9 cellular contexts compared by ENCODE assay signal in genomic region chr1:8439015-8439702, GRCh38.
DNase-seq lines count a peak whose midpoint lies in the region; ATAC-seq and TF ChIP-seq lines count a peak whose summit lies in the region.
"Had no signal": no experiment of that assay in that cellular context is flagged by ENCODE, and none has a peak within 500 bp of the region (broad histone marks: within the 10 kb centered on the region; RNA-seq: fewer than 3 reads in every experiment).

No MANE protein-coding gene starts in this region.

- H3K4me3 ChIP-seq in BLaER1 treated with 17β-estradiol and CSF1 and Interleukin-3, amounts not matched to agents 10 nM and 100 nM = no peak overlapping the region
- H3K4me3 ChIP-seq in GM23338 (no peak overlapping the region), left ventricle myocardium inferior (no peak overlapping the region), prostate gland (no peak overlapping the region)
- H3K4me3 ChIP-seq: skin epidermis had no signal

- peaks cover 0 to 14% (median 8%) of the 10 kb centered on the region in 11 experiments; a peak in 10 of 22 replicates for H3K9me3 ChIP-seq in BLaER1 treated with 17β-estradiol and CSF1 and Interleukin-3, amounts not matched to agents 10 nM and 100 nM (replicated peaks in 1 of 11)
- H3K9me3 ChIP-seq in left ventricle myocardium inferior (replicated peaks) (peaks cover 5% of the 10 kb centered on the region), prostate gland (no peaks in the 10 kb centered on the region)

- DNase-seq in GM23338 (ENCODE audit: low spot score) (peak; percentile 88), NCI-H2196 (lab: John Stamatoyannopoulos, UW; ENCODE audit: unreplicated experiment) (peak; percentile 95), anterior cingulate cortex (lab: John Stamatoyannopoulos, UW) (peak in 46 of 58 donors; percentile 24 to 82 (median 56)), left ventricle myocardium inferior (peak; percentile 82), prostate gland (ENCODE audit: low spot score) (peak; percentile 69)
- no peak for DNase-seq in activated naive CD4-positive, alpha-beta T cell treated with anti-CD3 and anti-CD28 coated beads, Interleukin-2, amount 50 U/mL, for 16 hours

- no peaks in the 10 kb centered on the region for H3K27me3 ChIP-seq in BLaER1 treated with 17β-estradiol and CSF1 and Interleukin-3, amounts not matched to agents 10 nM and 100 nM
- H3K27me3 ChIP-seq in GM23338 (ENCODE audit: insufficient read depth) (no peaks in the 10 kb centered on the region), left ventricle myocardium inferior (ENCODE audit: low read depth) (no peaks in the 10 kb centered on the region), prostate gland (replicated peaks; ENCODE audit: insufficient read depth) (no peaks in the 10 kb centered on the region)

- peak overlapping the region; percentile 49 to 73 (median 61) for H3K4me2 ChIP-seq in BLaER1 treated with 17β-estradiol and CSF1 and Interleukin-3, amounts not matched to agents 10 nM and 100 nM
- H3K4me2 ChIP-seq in GM23338 = peak overlapping the region; percentile 18; the same call in 1 of the 2 replicates

- no peak overlapping the region for H2AFZ ChIP-seq in GM23338

- peaks cover 61 to 98% (median 81%) of the 10 kb centered on the region in 11 experiments; a peak in 21 of 22 replicates for H4K20me1 ChIP-seq in BLaER1 treated with 17β-estradiol and CSF1 and Interleukin-3, amounts not matched to agents 10 nM and 100 nM
- H4K20me1 ChIP-seq in GM23338 (replicated peaks; ENCODE audit: insufficient read depth) = peaks cover 17% of the 10 kb centered on the region; the same call in 1 of the 2 replicates

- peak overlapping the region; percentile 82 for H3K27ac Mint-ChIP-seq in GM23338

- peak overlapping the region; percentile 30 for H3K4me3 Mint-ChIP-seq in GM23338

- peaks cover 6% of the 10 kb centered on the region; the same call in 1 of the 3 replicates for H3K9me3 Mint-ChIP-seq in GM23338

- H3F3A ChIP-seq in GM23338 (replicated peaks; ENCODE audit: low read depth) = peaks cover 4% of the 10 kb centered on the region

- peaks cover 7% of the 10 kb centered on the region for H3K27me3 Mint-ChIP-seq in GM23338 (ENCODE audit: insufficient read depth, low read depth, poor library complexity)

- peak; percentile 55 for ATAC-seq in GM23338
- ATAC-seq in HG03521 (IDR thresholded peaks at IDR 0.05; ENCODE audit: unreplicated experiment) = no peak

- H3K4me1 Mint-ChIP-seq in GM23338 = peaks cover 70% of the 10 kb centered on the region

- peaks cover 7% of the 10 kb centered on the region; the same call in 2 of the 3 replicates for H3K36me3 Mint-ChIP-seq in GM23338 (ENCODE audit: low read depth)

- TF ChIP-seq POLR2A in prostate gland (IDR thresholded peaks at IDR 0.05) = no peak

- peak overlapping the region in 1 of 11 experiments; percentile 62; a peak in 3 of 22 replicates for H3K9ac ChIP-seq in BLaER1 treated with 17β-estradiol and CSF1 and Interleukin-3, amounts not matched to agents 10 nM and 100 nM

- peaks cover 0 to 65% (median 58%) of the 10 kb centered on the region in 11 experiments; a peak in 20 of 22 replicates for H3K36me3 ChIP-seq in BLaER1 treated with 17β-estradiol and CSF1 and Interleukin-3, amounts not matched to agents 10 nM and 100 nM
- H3K36me3 ChIP-seq in GM23338 (ENCODE audit: insufficient read depth) (no peaks in the 10 kb centered on the region), left ventricle myocardium inferior (no peaks in the 10 kb centered on the region), prostate gland (no peaks in the 10 kb centered on the region)

- H3K27ac ChIP-seq in BLaER1 treated with 17β-estradiol and CSF1 and Interleukin-3, amounts not matched to agents 10 nM and 100 nM = peak overlapping the region in 5 of 11 experiments; percentile 2 to 78 (median 17); a peak in 5 of 22 replicates
- peak overlapping the region; percentile 81 for H3K27ac ChIP-seq in GM23338 (ENCODE audit: low read depth)
- H3K27ac ChIP-seq in left ventricle myocardium inferior (replicated peaks) = peak overlapping the region; percentile 64
- H3K27ac ChIP-seq in prostate gland = peak overlapping the region; percentile 5 to 58

- no peaks in the 10 kb centered on the region for H3K9me2 ChIP-seq in GM23338 (ENCODE audit: insufficient read depth)

- intact Hi-C loops in left ventricle myocardium inferior (cut with micrococcal nuclease) (no loop called here), prostate gland (cut with DNase I) (no loop called here)

- WGBS in prostate gland = 7% methylated on average over 8 of the region's 8 CpGs

- TF ChIP-seq CTCF in GM23338 (conservative IDR thresholded peaks at IDR 0.05; ENCODE audit: low read depth in 2 of 2) (peak; percentile 63 to 68), left ventricle myocardium inferior (IDR thresholded peaks at IDR 0.05; ENCODE audit: borderline replicate concordance) (no peak), prostate gland (IDR thresholded peaks at IDR 0.05) (peak in 1 of 4 experiments; percentile 15)

- peaks cover 17 to 46% (median 31%) of the 10 kb centered on the region in 10 experiments for H3K4me1 ChIP-seq in BLaER1 treated with 17β-estradiol and CSF1 and Interleukin-3, amounts not matched to agents 10 nM and 100 nM
- H3K4me1 ChIP-seq in GM23338 (ENCODE audit: insufficient read depth) (peaks cover 56% of the 10 kb centered on the region), left ventricle myocardium inferior (peaks cover 29% of the 10 kb centered on the region), prostate gland (replicated peaks) (peaks cover 10% of the 10 kb centered on the region)

- H3K79me2 ChIP-seq in GM23338 (replicated peaks; ENCODE audit: insufficient read depth) = peaks cover 62% of the 10 kb centered on the region

TF ChIP-seq in GM23338, 12 proteins besides CTCF, POLR2A, EP300 and RAD21 (continues in another document):
- no peak for TF ChIP-seq POLR2AphosphoS5 (IDR thresholded peaks at IDR 0.05; ENCODE audit: low read depth)
- no peak for TF ChIP-seq CREB1 (CRISPR knock-in tag; IDR thresholded peaks at IDR 0.05; ENCODE audit: low read depth)
- TF ChIP-seq, protein P1, sequence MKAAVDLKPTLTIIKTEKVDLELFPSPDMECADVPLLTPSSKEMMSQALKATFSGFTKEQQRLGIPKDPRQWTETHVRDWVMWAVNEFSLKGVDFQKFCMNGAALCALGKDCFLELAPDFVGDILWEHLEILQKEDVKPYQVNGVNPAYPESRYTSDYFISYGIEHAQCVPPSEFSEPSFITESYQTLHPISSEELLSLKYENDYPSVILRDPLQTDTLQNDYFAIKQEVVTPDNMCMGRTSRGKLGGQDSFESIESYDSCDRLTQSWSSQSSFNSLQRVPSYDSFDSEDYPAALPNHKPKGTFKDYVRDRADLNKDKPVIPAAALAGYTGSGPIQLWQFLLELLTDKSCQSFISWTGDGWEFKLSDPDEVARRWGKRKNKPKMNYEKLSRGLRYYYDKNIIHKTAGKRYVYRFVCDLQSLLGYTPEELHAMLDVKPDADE (IDR thresholded peaks at IDR 0.05) = no peak
- TF ChIP-seq REST (IDR thresholded peaks at IDR 0.05; ENCODE audit: unreplicated experiment) = no peak
- TF ChIP-seq EZH2 (IDR thresholded peaks at IDR 0.05; ENCODE audit: low read depth, unreplicated experiment) = no peak
- no peak for TF ChIP-seq EZH2phosphoT487 (IDR thresholded peaks at IDR 0.05; ENCODE audit: unreplicated experiment)
- no peak for TF ChIP-seq JUNB (IDR thresholded peaks at IDR 0.05; ENCODE audit: unreplicated experiment)
